Comparison of ENCODE assay signal across 11 cellular contexts in genomic region chr7:98930921-98931320, GRCh38. TPM values are rescaled to one million over a fixed set of nuclear protein-coding genes. Genes with fewer than 3 reads are reported as not detected.
DNase-seq lines count a peak whose midpoint lies in the region; ATAC-seq, FAIRE-seq and TF ChIP-seq lines count a peak whose summit lies in the region.
"Had no signal": no experiment of that assay in that cellular context is flagged by ENCODE, and none has a peak within 500 bp of the region (broad histone marks: within the 10 kb centered on the region; RNA-seq: fewer than 3 reads in every experiment).

No MANE protein-coding gene starts in this region.

- FAIRE-seq in bronchial epithelial cell (lab: Jason Lieb, UNC): no peak
- FAIRE-seq: frontal cortex had no signal

- peak overlapping the region; percentile 2 to 3 for H3K4me3 ChIP-seq in CD4-positive, alpha-beta memory T cell (ENCODE audit: low read length in 2 of 2)
- H3K4me3 ChIP-seq in bronchial epithelial cell (ENCODE audit: low read depth, low read length) (no peak overlapping the region), SJCRH30 (no peak overlapping the region), ascending aorta (no peak overlapping the region)

- DNase-seq in CD4-positive, alpha-beta memory T cell: peak; percentile 62 to 82 (median 71)
- peak; percentile 17 for DNase-seq in HT1080 (ENCODE audit: low read depth)
- DNase-seq in bronchial epithelial cell (ENCODE audit: low read depth): peak; percentile 10
- DNase-seq in SJCRH30: no peak
- no peak for DNase-seq in ascending aorta (ENCODE audit: low spot score in 2 of 2)
- no peak for DNase-seq in medulla oblongata (ENCODE audit: extremely low spot score)
- DNase-seq in NOMO-1 treated with DMSO at 0.1 percent for 48 hours (lab: John Stamatoyannopoulos, UW; ENCODE audit: unreplicated experiment): no peak
- DNase-seq: Caco-2, occipital lobe had no signal

- H3K27me3 ChIP-seq in CD4-positive, alpha-beta memory T cell (ENCODE audit: insufficient read depth, low read length): no peaks in the 10 kb centered on the region
- H3K27me3 ChIP-seq in bronchial epithelial cell (ENCODE audit: control insufficient read depth, insufficient read depth, low read length) (no peaks in the 10 kb centered on the region), SJCRH30 (no peaks in the 10 kb centered on the region), ascending aorta (no peaks in the 10 kb centered on the region)

- intact Hi-C loops in CD4-positive, alpha-beta memory T cell (cut with micrococcal nuclease): loop anchor here (1.0 kb wide), 1 partner anchor 52 kb away; no protein-coding TSS in a partner anchor
- intact Hi-C loops in ascending aorta (cut with DNase I): no loop called here

- H3K27me3 Mint-ChIP-seq in CD4-positive, alpha-beta memory T cell: no peaks in the 10 kb centered on the region

- peaks cover 25 to 50% (median 35%) of the 10 kb centered on the region in 4 donors for H3K4me1 Mint-ChIP-seq in CD4-positive, alpha-beta memory T cell

- peaks cover 64 to 79% of the 10 kb centered on the region in 2 donors for H3K36me3 Mint-ChIP-seq in CD4-positive, alpha-beta memory T cell

- H3K27ac ChIP-seq in CD4-positive, alpha-beta memory T cell (ENCODE audit: low read depth, low read length): peak overlapping the region; percentile 46
- H3K27ac ChIP-seq in SJCRH30 (no peak overlapping the region), ascending aorta (no peak overlapping the region)

- TF ChIP-seq CTCF in bronchial epithelial cell (IDR thresholded peaks at IDR 0.05; ENCODE audit: insufficient read depth, low read length, severe bottlenecking): no peak
- TF ChIP-seq CTCF in ascending aorta (IDR thresholded peaks at IDR 0.05): no peak

- POLR2A ChIA-PET in CD4-positive, alpha-beta memory T cell (lab: Charles Lee; ENCODE audit: partially characterized antibody): interaction anchor here (1.2 to 2.0 kb wide), 7 partner anchors 12 to 53 kb away, joined by 3 to 9 read pairs (median 5); partner anchors contain the start of gene TRRAP

- peaks cover 58% of the 10 kb centered on the region for H3K36me3 ChIP-seq in CD4-positive, alpha-beta memory T cell (ENCODE audit: insufficient read depth, low read length)
- H3K36me3 ChIP-seq in bronchial epithelial cell (ENCODE audit: control insufficient read depth, insufficient read depth, low read length) (peaks cover 29% of the 10 kb centered on the region), SJCRH30 (peaks cover 72% of the 10 kb centered on the region), ascending aorta (peaks cover 76 to 94% of the 10 kb centered on the region in 2 donors)

- peak; percentile 77 for ATAC-seq in GM19035 (IDR thresholded peaks at IDR 0.05; ENCODE audit: unreplicated experiment)

- peak overlapping the region; percentile 86 to 93 (median 90) for H3K4me3 Mint-ChIP-seq in CD4-positive, alpha-beta memory T cell

- H3K9me3 Mint-ChIP-seq in CD4-positive, alpha-beta memory T cell: no peaks in the 10 kb centered on the region

- H3K27ac Mint-ChIP-seq in CD4-positive, alpha-beta memory T cell: peak overlapping the region; percentile 86 to 99 (median 94)

- H3K9me3 ChIP-seq in CD4-positive, alpha-beta memory T cell (ENCODE audit: control insufficient read depth in 1 of 2, low read length in 2 of 2): no peaks in the 10 kb centered on the region
- H3K9me3 ChIP-seq in SJCRH30 (replicated peaks) (no peaks in the 10 kb centered on the region), ascending aorta (no peaks in the 10 kb centered on the region)
- H3K9me3 ChIP-seq: Caco-2 had no signal

- CTCF ChIA-PET in CD4-positive, alpha-beta memory T cell (lab: Charles Lee; ENCODE audit: partially characterized antibody): interaction anchor here (1.4 to 1.7 kb wide), 2 partner anchors 51 to 53 kb away, joined by 3 to 6 read pairs; partner anchors contain the start of gene TRRAP

- peaks cover 37% of the 10 kb centered on the region for H3K4me1 ChIP-seq in CD4-positive, alpha-beta memory T cell (ENCODE audit: insufficient read depth, low read length)
- peaks cover 22% of the 10 kb centered on the region for H3K4me1 ChIP-seq in SJCRH30
- no peaks in the 10 kb centered on the region for H3K4me1 ChIP-seq in ascending aorta
- H3K4me1 ChIP-seq: Caco-2 had no signal

RNA-seq across cellular contexts. Expression of gene TRRAP, which starts 52.6 kb away (rescaled TPM):
- total RNA-seq in CD4-positive, alpha-beta memory T cell: 10 to 100 TPM; 83.3 to 89.9 TPM
- 1 to 10 TPM in 1 of 2 donors, under 1 TPM in 1; 0.42 to 8.7 TPM for polyA plus RNA-seq in CD4-positive, alpha-beta memory T cell
- 12.3 and 14.7 TPM in 2 replicates for total RNA-seq in HT1080 (2014; rRNA removed; shearing (Covaris generic))
- polyA plus RNA-seq in HT1080 (2015; cell fraction: cytosol; rRNA removed): 10.7 and 12.6 TPM in 2 replicates
- polyA plus RNA-seq in HT1080 (2015; cell fraction: nucleus; rRNA removed): 45.5 and 46.1 TPM in 2 replicates
- total RNA-seq in bronchial epithelial cell (8.2 and 9.2 TPM in 2 replicates), ascending aorta (23.4 TPM)
- 28.7 and 29.2 TPM in 2 replicates for total RNA-seq in SJCRH30 (2014; rRNA removed; shearing (Covaris generic))

Comparison
In these comparisons a context has a peak if more than half of its experiments do, and no peak if none do; other contexts are left out.
1. DNase-seq: peak in CD4-positive, alpha-beta memory T cell (5 of 5), HT1080 (single experiment) and bronchial epithelial cell (single experiment); none in SJCRH30 (0 of 2), ascending aorta (0 of 2), medulla oblongata (single experiment) and NOMO-1 treated with DMSO at 0.1 percent for 48 hours (single experiment).
2. H3K4me3 ChIP-seq: peak in CD4-positive, alpha-beta memory T cell (2 of 2); none in bronchial epithelial cell (single experiment), SJCRH30 (single experiment) and ascending aorta (0 of 2).